Comparison of ENCODE assay signal across 14 cellular contexts in genomic region chr3:39907981-39908380, GRCh38.
A peak's percentile ranks its signal among the peaks of the same experiment; 100 is the strongest.
DNase-seq lines count a peak whose midpoint lies in the region; ATAC-seq and TF ChIP-seq lines count a peak whose summit lies in the region.
"Had no signal": no experiment of that assay in that cellular context is flagged by ENCODE, and none has a peak within 500 bp of the region (broad histone marks: within the 10 kb centered on the region; RNA-seq: fewer than 3 reads in every experiment).

No MANE protein-coding gene starts in this region.

- intact Hi-C loops in mucosa of descending colon (cut with DNase I, micrococcal nuclease), result no loop called here

- no peaks in the 10 kb centered on the region for H3K9me3 ChIP-seq in mucosa of descending colon

- DNase-seq in DMS79 (lab: John Stamatoyannopoulos, UW), result peak; percentile 49
- peak; percentile 52 for DNase-seq in NCI-H2196 treated with DMSO at 0.1 percent for 48 hours (lab: John Stamatoyannopoulos, UW; ENCODE audit: unreplicated experiment)
- peak; percentile 10 for DNase-seq in fibroblast of gingiva (ENCODE audit: low read depth)
- peak; percentile 46 to 55 (median 53) for DNase-seq in mucosa of descending colon
- no peak for DNase-seq in HCEC 1CT
- no peak for DNase-seq in NCI-H510A treated with DMSO at 0.1 percent for 48 hours (lab: John Stamatoyannopoulos, UW)
- DNase-seq in iPS-NIHi7 (ENCODE audit: extremely low spot score), result no peak
- DNase-seq: activated CD4-positive, alpha-beta T cell treated with anti-CD3 and anti-CD28 coated beads, Interleukin-2, amount 10 ng/mL, durations not matched to agents 7 days and 5 days; activated naive CD4-positive, alpha-beta T cell treated with anti-CD3 and anti-CD28 coated beads, Interleukin-2, amount 10 ng/mL, durations not matched to agents 7 days and 5 days; cortex of kidney; glutamatergic neuron; NCI-H82 had no signal

- no peak for TF ChIP-seq CTCF in mucosa of descending colon (IDR thresholded peaks at IDR 0.05)

- ATAC-seq in mucosa of descending colon, result peak; percentile 87
- ATAC-seq in HG03571 (IDR thresholded peaks at IDR 0.05; ENCODE audit: unreplicated experiment), result no peak

- H3K36me3 ChIP-seq in mucosa of descending colon (ENCODE audit: low read depth), result no peaks in the 10 kb centered on the region

- H3K4me3 ChIP-seq in mucosa of descending colon, result no peak overlapping the region
- H3K4me3 ChIP-seq: SK-N-MC had no signal

- peaks cover 13% of the 10 kb centered on the region for H3K4me1 ChIP-seq in mucosa of descending colon (ENCODE audit: low read depth)

Comparison
In these comparisons a context has a peak if more than half of its experiments do, and no peak if none do; other contexts are left out.
1. DNase-seq: peak in DMS79 (single experiment), NCI-H2196 treated with DMSO at 0.1 percent for 48 hours (single experiment), fibroblast of gingiva (single experiment) and mucosa of descending colon (3 of 3); none in HCEC 1CT (single experiment), NCI-H510A treated with DMSO at 0.1 percent for 48 hours (single experiment) and iPS-NIHi7 (single experiment).